ENCODE assay signal across 9 cellular contexts in the genomic region with DNA sequence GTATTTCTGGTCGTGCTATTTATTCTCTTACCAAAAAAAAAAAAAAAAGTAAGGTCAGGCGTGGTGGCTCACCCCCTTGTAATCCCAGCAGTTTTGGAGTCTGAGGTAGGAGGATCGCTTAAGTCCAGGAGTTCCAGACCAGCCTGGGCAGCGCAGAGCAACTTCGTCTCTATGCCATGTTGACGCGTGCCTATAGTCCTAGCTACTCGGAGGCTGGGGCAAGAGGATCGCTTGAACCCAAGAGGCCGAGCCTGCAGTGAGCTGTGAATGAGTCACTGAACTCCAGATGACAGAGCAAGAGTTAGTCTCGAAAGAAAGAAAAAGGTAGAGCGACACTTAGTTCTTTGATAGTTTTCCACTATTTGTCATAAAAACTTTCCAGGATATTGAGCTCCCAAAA. TPM values are rescaled to one million over a fixed set of nuclear protein-coding genes. Genes with fewer than 3 reads are reported as not detected.
DNase-seq lines count a peak whose midpoint lies in the region; ATAC-seq and TF ChIP-seq lines count a peak whose summit lies in the region.
"Had no signal": no experiment of that assay in that cellular context is flagged by ENCODE, and none has a peak within 500 bp of the region (broad histone marks: within the 10 kb centered on the region; RNA-seq: fewer than 3 reads in every experiment).

No MANE protein-coding gene starts in this region.

- H3K27ac Mint-ChIP-seq in activated naive CD4-positive, alpha-beta T cell treated with anti-CD3 and anti-CD28 coated beads, Interleukin-2, amount 10 ng/mL, durations not matched to agents 7 days and 5 days = peak overlapping the region; percentile 96

- no peak for TF ChIP-seq POLR2A in tibial nerve (IDR thresholded peaks at IDR 0.05)

- no peak for TF ChIP-seq CTCF in tibial nerve (IDR thresholded peaks at IDR 0.05)
- no peak for TF ChIP-seq CTCF in A673 (conservative IDR thresholded peaks at IDR 0.05; ENCODE audit: low read depth, low read length)

- no peak overlapping the region for H3K9ac ChIP-seq in muscle layer of colon (ENCODE audit: low read length)

- H3K27ac ChIP-seq in muscle layer of colon (ENCODE audit: low read depth, low read length) (peak overlapping the region; percentile 92), tibial nerve (peak overlapping the region in 3 of 4 donors; percentile 91 to 98 (median 97)), A673 (ENCODE audit: low read depth, low read length, poor library complexity, severe bottlenecking) (no peak overlapping the region)

- 94 to 95% methylated on average over 12 of the region's 12 CpGs for WGBS in tibial nerve, 2 donors

- H3K27me3 ChIP-seq in muscle layer of colon (ENCODE audit: control insufficient read depth in 1 of 2, insufficient read depth in 2 of 2, low read length in 2 of 2) = no peaks in the 10 kb centered on the region
- H3K27me3 ChIP-seq in tibial nerve = no peaks in the 10 kb centered on the region
- H3K27me3 ChIP-seq in A673 (replicated peaks; ENCODE audit: insufficient read depth, low read depth, low read length, poor library complexity) = no peaks in the 10 kb centered on the region

- H3K4me3 Mint-ChIP-seq in activated naive CD4-positive, alpha-beta T cell treated with anti-CD3 and anti-CD28 coated beads, Interleukin-2, amount 10 ng/mL, durations not matched to agents 7 days and 5 days = peak overlapping the region; percentile 84

- no peak for ATAC-seq in GM18868 (IDR thresholded peaks at IDR 0.05; ENCODE audit: unreplicated experiment)

- POLR2A ChIA-PET in A673 (lab: Charles Lee; ENCODE audit: low non-redundant PET) = no interaction called here

- peak overlapping the region in 1 of 2 donors; percentile 79 for H3K4me3 ChIP-seq in muscle layer of colon (ENCODE audit: low read depth in 1 of 2, low read length in 2 of 2)
- H3K4me3 ChIP-seq in tibial nerve = peak overlapping the region in 2 of 4 donors; percentile 86 to 90
- H3K4me3 ChIP-seq in A673 (ENCODE audit: low read depth, low read length, poor library complexity, severe bottlenecking) = no peak overlapping the region

- peaks cover 8% of the 10 kb centered on the region for H3K36me3 Mint-ChIP-seq in activated naive CD4-positive, alpha-beta T cell treated with anti-CD3 and anti-CD28 coated beads, Interleukin-2, amount 10 ng/mL, durations not matched to agents 7 days and 5 days

- CTCF ChIA-PET in activated naive CD4-positive, alpha-beta T cell treated with anti-CD3 and anti-CD28 coated beads, Interleukin-2, amount 10 ng/mL, durations not matched to agents 7 days and 5 days (lab: Charles Lee) = interaction anchor here (1.2 to 1.8 kb wide), 5 partner anchors 31 to 84 kb away, joined by 3 to 11 read pairs (median 7); no protein-coding TSS in a partner anchor
- CTCF ChIA-PET in A673 (lab: Charles Lee) = no interaction called here

- BruUV-seq in A673 (replicated peaks; lab: Mats Ljungman, UMichigan) = no TSS peak

- H3K36me3 ChIP-seq in muscle layer of colon (ENCODE audit: insufficient read depth, low read length) (no peaks in the 10 kb centered on the region), tibial nerve (no peaks in the 10 kb centered on the region), A673 (ENCODE audit: insufficient read depth, low read length, poor library complexity, severe bottlenecking) (no peaks in the 10 kb centered on the region)

- H3K4me1 Mint-ChIP-seq in activated naive CD4-positive, alpha-beta T cell treated with anti-CD3 and anti-CD28 coated beads, Interleukin-2, amount 10 ng/mL, durations not matched to agents 7 days and 5 days = peaks cover 37% of the 10 kb centered on the region

- H3K4me1 ChIP-seq in muscle layer of colon (ENCODE audit: insufficient read depth, low read length) (peaks cover 13% of the 10 kb centered on the region), tibial nerve (peaks cover 0 to 30% (median 18%) of the 10 kb centered on the region in 4 donors), A673 (ENCODE audit: insufficient read depth, low read length, poor library complexity, severe bottlenecking) (peaks cover 21% of the 10 kb centered on the region)

- TF ChIP-seq EP300 in tibial nerve (IDR thresholded peaks at IDR 0.05) = no peak

- DNase-seq in activated CD4-positive, CD25-positive, alpha-beta regulatory T cell treated with anti-CD3 and anti-CD28 coated beads, Interleukin-2, amount 50 U/mL, for 72 hours = peak; percentile 32
- no peak for DNase-seq in activated CD4-positive, CD25-positive, alpha-beta regulatory T cell (lab: John Stamatoyannopoulos, UW)
- DNase-seq in activated naive CD4-positive, alpha-beta T cell treated with anti-CD3 and anti-CD28 coated beads, Interleukin-2, amount 10 ng/mL, durations not matched to agents 7 days and 5 days = peak; percentile 26
- DNase-seq in tibial nerve (ENCODE audit: low spot score in 2 of 2) (no peak), A673 (ENCODE audit: low spot score) (no peak), foreskin melanocyte (no peak)
- DNase-seq: NCI-H1048 had no signal

- intact Hi-C loops in A673 (cut with micrococcal nuclease; ENCODE audit: unreplicated experiment) = loop anchor here (5.0 kb wide), 1 partner anchor 61 kb away; no protein-coding TSS in a partner anchor

- no peaks in the 10 kb centered on the region for H3K27me3 Mint-ChIP-seq in activated naive CD4-positive, alpha-beta T cell treated with anti-CD3 and anti-CD28 coated beads, Interleukin-2, amount 10 ng/mL, durations not matched to agents 7 days and 5 days

- H3K9me3 Mint-ChIP-seq in activated naive CD4-positive, alpha-beta T cell treated with anti-CD3 and anti-CD28 coated beads, Interleukin-2, amount 10 ng/mL, durations not matched to agents 7 days and 5 days = no peaks in the 10 kb centered on the region

- H3K9me3 ChIP-seq in muscle layer of colon (ENCODE audit: low read length) (no peaks in the 10 kb centered on the region), tibial nerve (no peaks in the 10 kb centered on the region), A673 (ENCODE audit: low read depth, low read length, poor library complexity, severe bottlenecking) (no peaks in the 10 kb centered on the region)

RNA-seq across cellular contexts. Expression of a gene that starts 1.4 kb away (rescaled TPM):
- total RNA-seq in tibial nerve (10 to 100 TPM; 11.7 to 18.6 (median 16.5) TPM), A673 (2021) (16.8 and 18.3 TPM in 2 replicates)

Comparison
In these comparisons a context has a peak if more than half of its experiments do, and no peak if none do; other contexts are left out.
1. DNase-seq: peak in activated CD4-positive, CD25-positive, alpha-beta regulatory T cell treated with anti-CD3 and anti-CD28 coated beads, Interleukin-2, amount 50 U/mL, for 72 hours (single experiment) and activated naive CD4-positive, alpha-beta T cell treated with anti-CD3 and anti-CD28 coated beads, Interleukin-2, amount 10 ng/mL, durations not matched to agents 7 days and 5 days (single experiment); none in activated CD4-positive, CD25-positive, alpha-beta regulatory T cell (0 of 4), tibial nerve (0 of 2), A673 (single experiment) and foreskin melanocyte (single experiment).